8 cellular contexts compared by ENCODE assay signal in the genomic region with DNA sequence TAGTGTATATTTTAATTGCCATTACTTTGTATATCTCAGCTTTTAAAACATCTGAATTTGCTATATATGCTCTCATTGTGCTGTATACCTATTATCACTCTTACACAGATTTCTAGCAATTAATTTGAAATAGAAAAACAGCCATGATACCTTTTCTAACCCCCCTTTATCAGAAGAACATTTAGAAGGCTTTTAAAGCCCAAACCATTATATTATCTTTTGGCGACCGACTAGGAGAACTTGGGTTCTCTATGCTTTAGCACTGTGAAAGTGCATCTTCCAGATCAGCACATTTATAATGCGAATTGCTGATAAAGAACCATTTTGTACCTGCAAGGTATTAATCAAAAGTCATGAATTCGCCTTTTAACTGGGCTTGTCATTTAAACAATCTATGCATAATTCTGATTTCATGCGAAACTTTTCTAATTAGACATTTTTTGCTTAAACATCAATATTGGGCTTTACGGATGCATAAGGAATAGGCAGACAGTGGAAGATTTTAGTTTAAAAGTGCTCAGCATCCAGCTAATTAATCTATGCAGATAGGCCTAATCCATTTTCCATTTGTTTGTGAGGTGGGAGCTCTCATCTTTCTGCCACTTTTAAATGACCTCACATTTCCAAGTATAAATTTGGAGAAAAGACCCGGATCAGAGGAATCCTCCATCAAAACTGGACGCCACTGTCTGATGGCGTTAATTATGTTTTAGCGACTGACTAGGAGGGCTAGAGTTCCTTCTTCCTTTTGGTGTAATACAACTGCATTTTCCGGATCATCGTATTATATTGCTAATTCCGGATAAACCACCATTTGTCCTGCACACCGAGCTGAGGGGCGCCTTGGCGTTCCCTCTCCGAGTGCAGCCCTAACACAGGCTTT. TPM values are rescaled to one million over a fixed set of nuclear protein-coding genes. Genes with fewer than 3 reads are reported as not detected.
DNase-seq lines count a peak whose midpoint lies in the region; TF ChIP-seq lines count a peak whose summit lies in the region.

No MANE protein-coding gene starts in this region.

- peaks cover 11% of the 10 kb centered on the region; the same call in 1 of the 2 replicates for H3K79me2 ChIP-seq in H9 (ENCODE audit: insufficient read depth, low read length)

- peak overlapping the region; percentile 91 for H3K27ac ChIP-seq in H9 (ENCODE audit: insufficient read length, low read depth, low read length)
- H3K27ac ChIP-seq in esophagus squamous epithelium: peak overlapping the region; percentile 91 to 100 (median 96)
- H3K27ac ChIP-seq in prostate gland: peak overlapping the region; percentile 93 to 96

- intact Hi-C loops in esophagus squamous epithelium (cut with DNase I) (loop anchor here (10.0 kb wide), 1 partner anchor 192 kb away; no protein-coding TSS in a partner anchor), prostate gland (cut with DNase I) (no loop called here)

- H3K4me1 ChIP-seq in H9 (ENCODE audit: insufficient read depth, low read length) (peaks cover 4% of the 10 kb centered on the region; the same call in 1 of the 2 replicates), esophagus squamous epithelium (peaks cover 4 to 76% (median 19%) of the 10 kb centered on the region in 3 donors), prostate gland (replicated peaks) (no peaks in the 10 kb centered on the region)

- H3K27me3 ChIP-seq in H9 (ENCODE audit: insufficient read depth, low read length) (no peaks in the 10 kb centered on the region), esophagus squamous epithelium (no peaks in the 10 kb centered on the region), prostate gland (replicated peaks; ENCODE audit: insufficient read depth) (no peaks in the 10 kb centered on the region)

- no peak overlapping the region for H2AK5ac ChIP-seq in H9 (ENCODE audit: insufficient read length, low read length)

- H3K56ac ChIP-seq in H9 (ENCODE audit: insufficient read length, low read depth, low read length): peak overlapping the region; percentile 51

- H3K23me2 ChIP-seq in H9 (ENCODE audit: insufficient read length, low read depth, low read length, poor library complexity, severe bottlenecking): peaks cover 11% of the 10 kb centered on the region

- peak overlapping the region; percentile 99 for H3K4me2 ChIP-seq in H9 (ENCODE audit: insufficient read depth, insufficient read length, low read length)

- no CpG with 5 or more reads among the region's 17 CpGs for WGBS in H9 (ENCODE audit: extremely low coverage, insufficient read length, low lambda C conversion rate)
- WGBS in esophagus squamous epithelium, 2 donors: 7 to 16% methylated on average over 16 to 17 of the region's 17 CpGs
- 22% methylated on average over 17 of the region's 17 CpGs for WGBS in prostate gland

- H3K18ac ChIP-seq in H9 (ENCODE audit: insufficient read length, low read depth, low read length): peak overlapping the region; percentile 91

- peaks cover 5% of the 10 kb centered on the region for H3K79me1 ChIP-seq in H9 (ENCODE audit: insufficient read depth, low read depth, low read length, poor library complexity, severe bottlenecking)

- H3K9ac ChIP-seq in H9 (ENCODE audit: extremely low read depth, insufficient read length, low read length): peak overlapping the region; percentile 85

- H3K9me3 ChIP-seq in H9 (ENCODE audit: control insufficient read depth, low read depth, low read length): no peaks in the 10 kb centered on the region
- no peaks in the 10 kb centered on the region for H3K9me3 ChIP-seq in esophagus squamous epithelium
- H3K9me3 ChIP-seq in prostate gland: no peaks in the 10 kb centered on the region

- H4K5ac ChIP-seq in H9 (ENCODE audit: insufficient read length, low read depth, low read length): peak overlapping the region; percentile 63

- no peak overlapping the region for H4K8ac ChIP-seq in H9 (replicated peaks; ENCODE audit: insufficient read length, low read depth, low read length)

- H2BK20ac ChIP-seq in H9 (ENCODE audit: low read depth, low read length, poor library complexity, severe bottlenecking): no peak overlapping the region

- no peaks in the 10 kb centered on the region for H3K27me3 Mint-ChIP-seq in H9 (ENCODE audit: low read depth)

- peak overlapping the region; percentile 74 to 83 for H3K4me3 Mint-ChIP-seq in H9

- no peak overlapping the region for H4K91ac ChIP-seq in H9 (ENCODE audit: insufficient read length, low read depth, low read length)

- H4K20me1 ChIP-seq in H9 (ENCODE audit: control insufficient read depth, insufficient read depth, insufficient read length): no peaks in the 10 kb centered on the region

- H2AFZ ChIP-seq in H9 (ENCODE audit: low read length): no peak overlapping the region

- H3K36me3 ChIP-seq in esophagus squamous epithelium: peaks cover 0 to 17% (median 5%) of the 10 kb centered on the region in 3 donors
- no peaks in the 10 kb centered on the region for H3K36me3 ChIP-seq in prostate gland

- H3K36me3 Mint-ChIP-seq in H9 (ENCODE audit: insufficient read depth in 1 of 3, low read depth in 3 of 3): peaks cover 5 to 17% (median 12%) of the 10 kb centered on the region in 3 experiments; a peak in 6 of 7 replicates

- peak overlapping the region; percentile 88 for H2BK120ac ChIP-seq in H9 (ENCODE audit: low read depth, low read length, poor library complexity, severe bottlenecking)

- peak overlapping the region; percentile 97 for H3K14ac ChIP-seq in H9 (ENCODE audit: insufficient read depth, low read length)

- peak overlapping the region; percentile 72 for H3K23ac ChIP-seq in H9 (ENCODE audit: insufficient read length, low read depth, low read length)

- TF ChIP-seq POLR2A in esophagus squamous epithelium (IDR thresholded peaks at IDR 0.05): no peak
- TF ChIP-seq POLR2A in prostate gland (IDR thresholded peaks at IDR 0.05): no peak

- H3K4ac ChIP-seq in H9 (ENCODE audit: low read depth, low read length): no peak overlapping the region; the same call in 1 of the 2 replicates

- H2BK15ac ChIP-seq in H9 (ENCODE audit: low read depth, low read length): no peak overlapping the region

- DNase-seq in NCI-H1092 treated with DMSO at 0.1 percent for 48 hours (lab: John Stamatoyannopoulos, UW) (peak; percentile 63), NCI-H1092 (lab: John Stamatoyannopoulos, UW) (no peak), H9 (no peak), RKO (ENCODE audit: low spot score) (peak; percentile 64), esophagus squamous epithelium (lab: John Stamatoyannopoulos, UW) (no peak), prostate gland (ENCODE audit: low spot score) (no peak), DMS153 (lab: John Stamatoyannopoulos, UW) (no peak), HEK293T (ENCODE audit: extremely low spot score) (no peak)

- H3K27ac Mint-ChIP-seq in H9: peak overlapping the region; percentile 98 to 100 (median 100)

- no peaks in the 10 kb centered on the region; a peak in 1 of 5 replicates for H3K9me3 Mint-ChIP-seq in H9

- peak overlapping the region; percentile 30 for H2BK12ac ChIP-seq in H9 (ENCODE audit: insufficient read length, low read depth, low read length)

- no peak for TF ChIP-seq CTCF in H9 (conservative IDR thresholded peaks at IDR 0.05)
- TF ChIP-seq CTCF in esophagus squamous epithelium (IDR thresholded peaks at IDR 0.05): no peak
- TF ChIP-seq CTCF in prostate gland (IDR thresholded peaks at IDR 0.05): no peak

- peak overlapping the region; percentile 60 for H2BK5ac ChIP-seq in H9 (ENCODE audit: insufficient read length, low read length)

- CTCF ChIA-PET in HEK293T (lab: Yijun Ruan, JAX): interaction anchor here (0.5 kb wide), 1 partner anchor 150 kb away, joined by 3 read pairs; no protein-coding TSS in a partner anchor

- POLR2A ChIA-PET in HEK293T (lab: Yijun Ruan, JAX): interaction anchor here (1.1 to 2.3 kb wide), 6 partner anchors 9 to 37 kb away, joined by 3 to 22 read pairs (median 4); no protein-coding TSS in a partner anchor

- H3K4me3 ChIP-seq in esophagus squamous epithelium: peak overlapping the region; percentile 61 to 96 (median 82)
- H3K4me3 ChIP-seq in prostate gland: peak overlapping the region; percentile 86 to 91

- H3T11ph ChIP-seq in H9 (ENCODE audit: low read length): no peak overlapping the region

- H3K4me1 Mint-ChIP-seq in H9: peaks cover 42 to 53% of the 10 kb centered on the region in 2 experiments

TF ChIP-seq in HEK293T, 16 proteins besides CTCF, POLR2A, EP300 and RAD21:
- no peak for TF ChIP-seq ZNF384 (IDR thresholded peaks at IDR 0.05)
- TF ChIP-seq LEF1 (IDR thresholded peaks at IDR 0.05; ENCODE audit: borderline replicate concordance): no peak
- no peak for TF ChIP-seq TARDBP (IDR thresholded peaks at IDR 0.05)
- no peak for TF ChIP-seq ARNT (IDR thresholded peaks at IDR 0.05)
- TF ChIP-seq HDGF (IDR thresholded peaks at IDR 0.05; ENCODE audit: borderline replicate concordance): no peak
- TF ChIP-seq CTBP1 (IDR thresholded peaks at IDR 0.05; ENCODE audit: borderline replicate concordance): no peak
- TF ChIP-seq FOXM1 (IDR thresholded peaks at IDR 0.05; ENCODE audit: borderline replicate concordance): no peak
- TF ChIP-seq FOXA1 (IDR thresholded peaks at IDR 0.05): no peak
- TF ChIP-seq, protein P1, sequence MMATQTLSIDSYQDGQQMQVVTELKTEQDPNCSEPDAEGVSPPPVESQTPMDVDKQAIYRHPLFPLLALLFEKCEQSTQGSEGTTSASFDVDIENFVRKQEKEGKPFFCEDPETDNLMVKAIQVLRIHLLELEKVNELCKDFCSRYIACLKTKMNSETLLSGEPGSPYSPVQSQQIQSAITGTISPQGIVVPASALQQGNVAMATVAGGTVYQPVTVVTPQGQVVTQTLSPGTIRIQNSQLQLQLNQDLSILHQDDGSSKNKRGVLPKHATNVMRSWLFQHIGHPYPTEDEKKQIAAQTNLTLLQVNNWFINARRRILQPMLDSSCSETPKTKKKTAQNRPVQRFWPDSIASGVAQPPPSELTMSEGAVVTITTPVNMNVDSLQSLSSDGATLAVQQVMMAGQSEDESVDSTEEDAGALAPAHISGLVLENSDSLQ (IDR thresholded peaks at IDR 0.05): no peak

RNA-seq across cellular contexts. Expression of a gene that starts 1.1 kb away (rescaled TPM):
- total RNA-seq in H9 (2021): 72.3 and 75.9 TPM in 2 replicates
- 10 to 100 TPM; 22.7 to 49.6 (median 32.4) TPM for total RNA-seq in esophagus squamous epithelium
- 10 to 100 TPM; 31.2 to 68.3 TPM for total RNA-seq in prostate gland

RNA-seq across cellular contexts. Expression of a gene that starts 7.5 kb away (rescaled TPM):
- total RNA-seq in H9 (2021) (5.4 and 5.9 TPM in 2 replicates), esophagus squamous epithelium (under 1 TPM in 3 of 4 donors, not detected in 1; 0.53 to 0.57 (median 0.57) TPM), prostate gland (1 to 10 TPM; 1.5 to 4.3 TPM)

Comparison
In these comparisons a context has a peak if more than half of its experiments do, and no peak if none do; other contexts are left out.
1. DNase-seq: peak in NCI-H1092 treated with DMSO at 0.1 percent for 48 hours (single experiment) and RKO (single experiment); none in NCI-H1092 (single experiment), H9 (single experiment), esophagus squamous epithelium (single experiment), prostate gland (single experiment), DMS153 (single experiment) and HEK293T (single experiment).
2. Peak in every context shown above with its lines, with median percentiles within 50 percentile points of each other: H3K27ac ChIP-seq.